Comparison of ENCODE assay signal across 1 cellular context in genomic region chr3:123099331-123100191, GRCh38.
TF ChIP-seq lines count a peak whose summit lies in the region.

No MANE protein-coding gene starts in this region.

TF ChIP-seq in H1, 55 proteins besides CTCF, POLR2A, EP300 and RAD21:
- TF ChIP-seq, protein P1, sequence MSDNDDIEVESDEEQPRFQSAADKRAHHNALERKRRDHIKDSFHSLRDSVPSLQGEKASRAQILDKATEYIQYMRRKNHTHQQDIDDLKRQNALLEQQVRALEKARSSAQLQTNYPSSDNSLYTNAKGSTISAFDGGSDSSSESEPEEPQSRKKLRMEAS (IDR thresholded peaks at IDR 0.05), result 0 out of 2 replicates have a peak, but pooled peaks have one; percentile 26
- no peak for TF ChIP-seq RXRA (IDR thresholded peaks at IDR 0.05; ENCODE audit: insufficient read depth, low read depth, low read length)
